In genomic region chr1:1470626-1471388, GRCh38 we compare ENCODE assay signal across 6 cellular contexts. TPM values are rescaled to one million over a fixed set of nuclear protein-coding genes. Genes with fewer than 3 reads are reported as not detected.
DNase-seq lines count a peak whose midpoint lies in the region; ATAC-seq and TF ChIP-seq lines count a peak whose summit lies in the region.

No MANE protein-coding gene starts in this region.

- TF ChIP-seq POLR2A in vagina (IDR thresholded peaks at IDR 0.05) = no peak

- H3K9me3 Mint-ChIP-seq in T-helper 2 cell treated with Interferon-gamma antibody and Interleukin-4, amounts not matched to agents 5 μg/mL and 100 μg/mL, for 36 hours = no peaks in the 10 kb centered on the region

- no peaks in the 10 kb centered on the region for H3K36me3 Mint-ChIP-seq in T-helper 2 cell treated with Interferon-gamma antibody and Interleukin-4, amounts not matched to agents 5 μg/mL and 100 μg/mL, for 36 hours (ENCODE audit: low read depth)

- peak overlapping the region; percentile 88 for H3K27ac Mint-ChIP-seq in T-helper 2 cell treated with Interferon-gamma antibody and Interleukin-4, amounts not matched to agents 5 μg/mL and 100 μg/mL, for 36 hours

- intact Hi-C loops in vagina (cut with DNase I) = no loop called here

- H3K27ac ChIP-seq in vagina = peak overlapping the region; percentile 79

- H3K36me3 ChIP-seq in GM06990 (ENCODE audit: control insufficient read depth, insufficient read depth, low read length) (no peaks in the 10 kb centered on the region), vagina (no peaks in the 10 kb centered on the region)

- peak overlapping the region; percentile 91 for H3K4me3 ChIP-seq in GM06990 (replicated peaks; ENCODE audit: low read depth, low read length)
- H3K4me3 ChIP-seq in iPS-18c (ENCODE audit: insufficient read depth, low read depth, low read length) = peak overlapping the region; percentile 36
- peak overlapping the region; percentile 63 to 71 for H3K4me3 ChIP-seq in vagina

- H3K9me3 ChIP-seq in iPS-18c (ENCODE audit: control insufficient read depth, insufficient read depth, low read length) = no peaks in the 10 kb centered on the region
- H3K9me3 ChIP-seq in vagina = no peaks in the 10 kb centered on the region

- H3K27me3 Mint-ChIP-seq in T-helper 2 cell treated with Interferon-gamma antibody and Interleukin-4, amounts not matched to agents 5 μg/mL and 100 μg/mL, for 36 hours (ENCODE audit: low read depth) = no peaks in the 10 kb centered on the region

- TF ChIP-seq CTCF in GM06990 (IDR thresholded peaks at IDR 0.05; ENCODE audit: insufficient read depth, low read length, poor library complexity, severe bottlenecking) (no peak), vagina (IDR thresholded peaks at IDR 0.05) (no peak)

- H3K4me1 ChIP-seq in vagina = peaks cover 32% of the 10 kb centered on the region

- peaks cover 15% of the 10 kb centered on the region for H3K4me1 Mint-ChIP-seq in T-helper 2 cell treated with Interferon-gamma antibody and Interleukin-4, amounts not matched to agents 5 μg/mL and 100 μg/mL, for 36 hours (ENCODE audit: low read depth)

- H3K27me3 ChIP-seq in GM06990 (replicated peaks; ENCODE audit: control insufficient read depth, insufficient read depth, low read length) (no peaks in the 10 kb centered on the region), vagina (no peaks in the 10 kb centered on the region)

- no peak for ATAC-seq in HG03439 (IDR thresholded peaks at IDR 0.05; ENCODE audit: unreplicated experiment)

- DNase-seq in GM06990 (ENCODE audit: extremely low read depth, insufficient read length) = no peak
- DNase-seq in T-helper 2 cell treated with Interferon-gamma antibody and Interleukin-4, amounts not matched to agents 5 μg/mL and 100 μg/mL, for 36 hours (ENCODE audit: low spot score) = no peak
- DNase-seq in vagina (ENCODE audit: extremely low spot score in 2 of 2) = no peak
- no peak for DNase-seq in NCI-H510A (lab: John Stamatoyannopoulos, UW)

- peak overlapping the region; percentile 90 for H3K4me3 Mint-ChIP-seq in T-helper 2 cell treated with Interferon-gamma antibody and Interleukin-4, amounts not matched to agents 5 μg/mL and 100 μg/mL, for 36 hours

RNA-seq across cellular contexts. Expression of gene ATAD3B, which starts 0.8 kb away (rescaled TPM):
- total RNA-seq in vagina = 17.7 TPM

RNA-seq across cellular contexts. Expression of gene ATAD3C, which starts 21.3 kb away (rescaled TPM):
- not detected for total RNA-seq in vagina

RNA-seq across cellular contexts. Expression of gene VWA1, which starts 35.3 kb away (rescaled TPM):
- 35.8 TPM for total RNA-seq in vagina

RNA-seq across cellular contexts. Expression of gene ATAD3A, which starts 41.2 kb away (rescaled TPM):
- 21.9 TPM for total RNA-seq in vagina

RNA-seq across cellular contexts. Expression of gene ANKRD65, which starts 49.7 kb away (rescaled TPM):
- 3.2 TPM for total RNA-seq in vagina

Comparison
In these comparisons a context has a peak if more than half of its experiments do, and no peak if none do; other contexts are left out.
1. H3K4me3 ChIP-seq: peak in every context shown above with its lines; median percentile 91 in GM06990; 67 in vagina; 36 in iPS-18c.